In genomic region chr20:58990651-58991445, GRCh38 we compare ENCODE assay signal across 30 cellular contexts. TPM values are rescaled to one million over a fixed set of nuclear protein-coding genes. Genes with fewer than 3 reads are reported as not detected.
A peak's percentile ranks its signal among the peaks of the same experiment; 100 is the strongest.
DNase-seq lines count a peak whose midpoint lies in the region; ATAC-seq, FAIRE-seq and TF ChIP-seq lines count a peak whose summit lies in the region.
"Had no signal": no experiment of that assay in that cellular context is flagged by ENCODE, and none has a peak within 500 bp of the region (broad histone marks: within the 10 kb centered on the region; RNA-seq: fewer than 3 reads in every experiment).

No MANE protein-coding gene starts in this region.

- H3K36me3 ChIP-seq in GM12878 (ENCODE audit: control insufficient read depth in 2 of 2, insufficient read depth in 2 of 2, low read length in 1 of 2) (peaks cover 45 to 61% of the 10 kb centered on the region in 2 experiments), neuronal stem cell (replicated peaks in 1 of 2; ENCODE audit: control insufficient read depth in 2 of 2, insufficient read depth in 2 of 2, low read length in 2 of 2) (peaks cover 70 to 99% of the 10 kb centered on the region in 2 donors)

- no peak overlapping the region for H2BK12ac ChIP-seq in neuronal stem cell (ENCODE audit: low read length)

- H2BK120ac ChIP-seq in neuronal stem cell (ENCODE audit: low read depth, low read length), result no peak overlapping the region

- no peaks in the 10 kb centered on the region; the same call in 1 of the 2 replicates for H4K20me1 ChIP-seq in GM12878 (ENCODE audit: control insufficient read depth, insufficient read depth)

- ATAC-seq in GM12878 (no peak), left colon (peak; percentile 5)
- no peak for ATAC-seq in stimulated activated naive B cell treated with anti-CD40 and anti-IgM and Interleukin-4, amounts not matched to agents 10 μg/mL and 1 μg/mL and 100 μg/mL, for 72 hours (replicated peaks)
- ATAC-seq: activated CD8-positive, alpha-beta T cell treated with anti-CD3 and anti-CD28 coated beads for 36 hours; gastroesophageal sphincter had no signal

- H2AFZ ChIP-seq in GM12878 (ENCODE audit: control insufficient read depth, low read depth, low read length) (no peak overlapping the region), neuronal stem cell (ENCODE audit: low read length) (no peak overlapping the region)

- TF ChIP-seq CTCF in GM12878 (IDR thresholded peaks at IDR 0.05 in 2 of 3, conservative IDR thresholded peaks at IDR 0.05 in 1 of 3; ENCODE audit: control insufficient read depth in 2 of 3, extremely low read depth in 1 of 3, insufficient read depth in 1 of 3, low read depth in 3 of 3, low read length in 3 of 3), result no peak

- CTCF ChIA-PET in GM12878 (lab: Yijun Ruan, JAX), result interaction anchor here (1.1 kb wide), 1 partner anchor 121 kb away, joined by 4 read pairs; no protein-coding TSS in a partner anchor

- H3K4me3 ChIP-seq in GM12878 (no peak overlapping the region), neuronal stem cell (ENCODE audit: low read length in 2 of 2) (no peak overlapping the region)
- H3K4me3 ChIP-seq: colonic mucosa, gastroesophageal sphincter, HAP-1, SK-N-MC, stomach, transverse colon had no signal

- no peaks in the 10 kb centered on the region for H3K27me3 ChIP-seq in GM12878 (replicated peaks in 1 of 2; ENCODE audit: control insufficient read depth in 2 of 2, insufficient read depth in 2 of 2, low read length in 1 of 2)
- no peaks in the 10 kb centered on the region for H3K27me3 ChIP-seq in neuronal stem cell (ENCODE audit: control insufficient read depth in 3 of 3, insufficient read depth in 3 of 3, low read depth in 1 of 3, low read length in 3 of 3)
- H3K27me3 ChIP-seq: colonic mucosa, gastroesophageal sphincter, stomach, transverse colon had no signal

- peaks cover 59 to 72% of the 10 kb centered on the region in 2 donors for H3K36me3 Mint-ChIP-seq in stimulated activated naive B cell treated with anti-CD40 and anti-IgM and Interleukin-4, amounts not matched to agents 10 μg/mL and 1 μg/mL and 100 μg/mL, for 72 hours

- H3K27ac ChIP-seq in GM12878 (ENCODE audit: control insufficient read depth, insufficient read depth), result no peak overlapping the region
- no peak overlapping the region for H3K27ac ChIP-seq in neuronal stem cell (replicated peaks; ENCODE audit: low read length)
- H3K27ac ChIP-seq: colonic mucosa, gastroesophageal sphincter, SK-N-MC, stomach, transverse colon had no signal

- SMC1A ChIA-PET in GM12878 (lab: Charles Lee; ENCODE audit: uncharacterized antibody, unreplicated experiment), result interaction anchor here (0.6 kb wide), 1 partner anchor 104 kb away, joined by 3 read pairs; no protein-coding TSS in a partner anchor

- no peaks in the 10 kb centered on the region for H3K79me1 ChIP-seq in neuronal stem cell (ENCODE audit: low read depth, low read length)

- H3K27me3 Mint-ChIP-seq in stimulated activated naive B cell treated with anti-CD40 and anti-IgM and Interleukin-4, amounts not matched to agents 10 μg/mL and 1 μg/mL and 100 μg/mL, for 72 hours, result no peaks in the 10 kb centered on the region
- H3K27me3 Mint-ChIP-seq: activated CD8-positive, alpha-beta T cell treated with anti-CD3 and anti-CD28 coated beads for 36 hours; IgD-negative memory B cell had no signal

- RAD21 ChIA-PET in GM12878 (lab: Charles Lee; ENCODE audit: unreplicated experiment), result interaction anchor here (0.8 kb wide), 1 partner anchor 8 kb away, joined by 5 read pairs; no protein-coding TSS in a partner anchor

- no TSS peak for BruUV-seq in GM12878 (replicated peaks; lab: Mats Ljungman, UMichigan)

- H3K4me2 ChIP-seq in GM12878 (ENCODE audit: control insufficient read depth, insufficient read depth) (no peak overlapping the region), neuronal stem cell (ENCODE audit: insufficient read depth, low read length, poor library complexity, severe bottlenecking) (no peak overlapping the region)

- H4K8ac ChIP-seq in neuronal stem cell (ENCODE audit: low read depth, low read length), result no peak overlapping the region

- H3K4me3 Mint-ChIP-seq in stimulated activated naive B cell treated with anti-CD40 and anti-IgM and Interleukin-4, amounts not matched to agents 10 μg/mL and 1 μg/mL and 100 μg/mL, for 72 hours, result peak overlapping the region in 1 of 2 donors; percentile 8
- H3K4me3 Mint-ChIP-seq: activated CD8-positive, alpha-beta T cell treated with anti-CD3 and anti-CD28 coated beads for 36 hours; T-helper 1 cell treated with Interleukin-12 subunit alpha and Interleukin-12 subunit beta and Interleukin-4 antibody, amounts not matched to agents 30 μg/mL and 1 μg/mL, for 36 hours had no signal

- TF ChIP-seq POLR2A in GM12878 (IDR thresholded peaks at IDR 0.05; ENCODE audit: low read depth, low read length), result peak; percentile 57

- peaks cover 20 to 55% of the 10 kb centered on the region in 2 donors for H3K4me1 Mint-ChIP-seq in stimulated activated naive B cell treated with anti-CD40 and anti-IgM and Interleukin-4, amounts not matched to agents 10 μg/mL and 1 μg/mL and 100 μg/mL, for 72 hours

- H3K9ac ChIP-seq in GM12878 (ENCODE audit: control insufficient read depth, insufficient read depth, low read length) (no peak overlapping the region), neuronal stem cell (ENCODE audit: low read depth, low read length, poor library complexity) (no peak overlapping the region)

- 98% methylated on average over 14 of the region's 14 CpGs for WGBS in GM12878 (ENCODE audit: insufficient coverage, insufficient replicate concordance, low lambda C conversion rate, missing lambda C conversion rate)
- WGBS in neuronal stem cell (ENCODE audit: extremely low coverage in 2 of 2, insufficient read length in 2 of 2, insufficient replicate concordance in 1 of 2), 2 donors, result no CpG with 5 or more reads among the region's 14 CpGs

- POLR2A ChIA-PET in GM12878 (lab: Charles Lee), result interaction anchor here (0.5 to 1.4 kb wide), 3 partner anchors 8 to 114 kb away, joined by 3 to 4 read pairs (median 4); partner anchors contain the start of gene NELFCD

- TF ChIP-seq RAD21 in GM12878 (IDR thresholded peaks at IDR 0.05; ENCODE audit: insufficient read depth, low read depth, low read length), result no peak

- H2BK15ac ChIP-seq in neuronal stem cell (ENCODE audit: low read length), result no peak overlapping the region

- no peak overlapping the region for H3K23ac ChIP-seq in neuronal stem cell (ENCODE audit: low read depth, low read length, poor library complexity)

- H3K14ac ChIP-seq in neuronal stem cell (ENCODE audit: low read length), result no peak overlapping the region

- in situ Hi-C loops in GM12878 (cut with MboI), result no loop called here

- no peak for FAIRE-seq in GM12878 (lab: Jason Lieb, UNC)
- FAIRE-seq: A204.1, G401.6, GM19239, RCC 7860 had no signal

- no peaks in the 10 kb centered on the region for H3K9me3 Mint-ChIP-seq in stimulated activated naive B cell treated with anti-CD40 and anti-IgM and Interleukin-4, amounts not matched to agents 10 μg/mL and 1 μg/mL and 100 μg/mL, for 72 hours
- H3K9me3 Mint-ChIP-seq: activated CD8-positive, alpha-beta T cell treated with anti-CD3 and anti-CD28 coated beads for 36 hours; IgD-negative memory B cell; T-helper 1 cell treated with Interleukin-12 subunit alpha and Interleukin-12 subunit beta and Interleukin-4 antibody, amounts not matched to agents 30 μg/mL and 1 μg/mL, for 36 hours had no signal

- H4K91ac ChIP-seq in neuronal stem cell (ENCODE audit: low read depth, low read length, poor library complexity), result no peak overlapping the region

- no peak overlapping the region for H2AK5ac ChIP-seq in neuronal stem cell (ENCODE audit: low read depth, low read length)

- H3K9me3 ChIP-seq in GM12878 (replicated peaks; ENCODE audit: control insufficient read depth, insufficient read depth, low read length), result no peaks in the 10 kb centered on the region
- H3K9me3 ChIP-seq in neuronal stem cell (replicated peaks in 1 of 2; ENCODE audit: control insufficient read depth in 2 of 2, insufficient read depth in 1 of 2, low read depth in 1 of 2, low read length in 2 of 2), result peaks cover 0 to 1% of the 10 kb centered on the region in 2 donors
- H3K9me3 ChIP-seq: colonic mucosa, gastroesophageal sphincter, HAP-1, stomach, transverse colon had no signal

- peaks cover 2% of the 10 kb centered on the region for H3K79me2 ChIP-seq in GM12878 (ENCODE audit: control insufficient read depth, insufficient read depth, low read length)

- no peak overlapping the region for H2BK5ac ChIP-seq in neuronal stem cell (ENCODE audit: low read length)

- H3K27ac Mint-ChIP-seq in stimulated activated naive B cell treated with anti-CD40 and anti-IgM and Interleukin-4, amounts not matched to agents 10 μg/mL and 1 μg/mL and 100 μg/mL, for 72 hours, result peak overlapping the region; percentile 71
- H3K27ac Mint-ChIP-seq: activated CD8-positive, alpha-beta T cell treated with anti-CD3 and anti-CD28 coated beads for 36 hours; T-helper 1 cell treated with Interleukin-12 subunit alpha and Interleukin-12 subunit beta and Interleukin-4 antibody, amounts not matched to agents 30 μg/mL and 1 μg/mL, for 36 hours had no signal

- intact Hi-C loops in GM12878 (cut with micrococcal nuclease; ENCODE audit: unreplicated experiment) (no loop called here), left colon (cut with DNase I, micrococcal nuclease) (no loop called here)

- no peak for TF ChIP-seq EP300 in GM12878 (IDR thresholded peaks at IDR 0.05; ENCODE audit: borderline replicate concordance in 1 of 2, control insufficient read depth in 1 of 2, low read depth in 2 of 2, low read length in 2 of 2)

- peaks cover 14% of the 10 kb centered on the region for H3K4me1 ChIP-seq in GM12878 (ENCODE audit: control insufficient read depth, insufficient read depth, low read length)
- no peaks in the 10 kb centered on the region for H3K4me1 ChIP-seq in neuronal stem cell (ENCODE audit: control insufficient read depth in 2 of 2, insufficient read depth in 1 of 2, low read depth in 1 of 2, low read length in 2 of 2)
- H3K4me1 ChIP-seq: colonic mucosa, HAP-1, transverse colon had no signal

- peak; percentile 34 for DNase-seq in activated effector memory CD4-positive, alpha-beta T cell treated with anti-CD3 and anti-CD28 coated beads, Interleukin-2, amount 50 U/mL, for 16 hours
- no peak for DNase-seq in activated effector memory CD4-positive, alpha-beta T cell treated with Interleukin-2 at 50 U/mL for 16 hours
- DNase-seq in GM12878 (ENCODE audit: low read depth, low spot score), result no peak
- no peak for DNase-seq in left colon
- no peak for DNase-seq in stimulated activated naive B cell treated with anti-CD40 and anti-IgM and Interleukin-4, amounts not matched to agents 10 μg/mL and 1 μg/mL and 100 μg/mL, for 72 hours
- no peak for DNase-seq in AG08396 (ENCODE audit: low spot score)
- no peak for DNase-seq in neuronal stem cell (ENCODE audit: low spot score)
- DNase-seq in NCI-H82 (lab: John Stamatoyannopoulos, UW), result no peak
- DNase-seq: activated CD4-positive, CD25-positive, alpha-beta regulatory T cell treated with anti-CD3 and anti-CD28 coated beads, Interleukin-2, amount 50 U/mL, for 72 hours; activated CD8-positive, alpha-beta T cell treated with anti-CD3 and anti-CD28 coated beads for 36 hours; AML-193; colonic mucosa; hippocampal formation; mesendoderm; NCI-H1092 treated with DMSO at 0.1 percent for 48 hours; NCI-H187 treated with DMSO at 0.1 percent for 48 hours; nucleus accumbens; stomach; transverse colon had no signal

- H3K18ac ChIP-seq in neuronal stem cell (ENCODE audit: low read length), result no peak overlapping the region

- no peak overlapping the region for H3K4ac ChIP-seq in neuronal stem cell (ENCODE audit: low read length)

RNA-seq across cellular contexts. Expression of gene NELFCD, which starts 9.8 kb away (rescaled TPM):
- total RNA-seq in GM12878 (2013; cell fraction: nucleolus; rRNA removed), result 125 and 129 TPM in 2 replicates
- total RNA-seq in GM12878 (2014; rRNA removed), result 68.7 and 74.9 TPM in 2 replicates
- total RNA-seq in GM12878 (2014; rRNA removed; fragmentation: Illumina TruSeq; extraction: Trizol), result 46.3 and 54.3 TPM in 2 replicates
- 68.9 and 82.1 TPM in 2 replicates for total RNA-seq in GM12878 (2021)
- 51.2 TPM for polyA plus RNA-seq in GM12878 (2011; ENCODE audit: low read depth)
- polyA plus RNA-seq in GM12878 (2011; rRNA removed), result 76.5 and 86.8 TPM in 2 replicates
- polyA plus RNA-seq in GM12878 (2011; cell fraction: cytosol; rRNA removed), result 82.9 and 107 TPM in 2 replicates
- polyA plus RNA-seq in GM12878 (2011; cell fraction: nucleus; rRNA removed), result 243 and 253 TPM in 2 replicates
- 61.0 and 61.7 TPM in 2 replicates for polyA plus RNA-seq in GM12878 (2012)
- 83.4 and 89.7 TPM in 2 replicates for polyA plus RNA-seq in GM12878 (2014; fragmentation: Illumina TruSeq; extraction: Trizol)
- polyA plus RNA-seq in GM12878 (2014; fragmentation: Nextera tagmentation; extraction: Ambion mirVana), result 10 to 100 TPM in 1 of 2 experiments, 1 to 10 TPM in 1; 8.9 to 16.7 TPM
- polyA plus RNA-seq in GM12878 (2014; rRNA removed), result 79.8 and 83.6 TPM in 2 replicates
- 100 to 1,000 TPM; 107 to 109 TPM for polyA plus RNA-seq in GM12878 (2016; fragmentation: Nextera tagmentation; extraction: Ambion mirVana)
- 75.0 and 95.0 TPM in 2 replicates for polyA minus RNA-seq in GM12878 (2011; rRNA and poly(A)+ RNA removed)
- 24.3 and 31.0 TPM in 2 replicates for polyA minus RNA-seq in GM12878 (2011; cell fraction: cytosol; rRNA and poly(A)+ RNA removed)
- 48.0 and 73.1 TPM in 2 replicates for polyA minus RNA-seq in GM12878 (2011; cell fraction: nucleus; rRNA and poly(A)+ RNA removed)
- total RNA-seq in left colon, result 10 to 100 TPM; 41.2 to 43.5 TPM
- 55.6 TPM for polyA plus RNA-seq in neuronal stem cell (2013, experiment 1 of 2)
- polyA plus RNA-seq in neuronal stem cell (2013, experiment 2 of 2), result 57.2 TPM

RNA-seq across cellular contexts. Expression of gene CTSZ, which starts 16.2 kb away (rescaled TPM):
- 99.1 and 102 TPM in 2 replicates for total RNA-seq in GM12878 (2013; cell fraction: nucleolus; rRNA removed)
- total RNA-seq in GM12878 (2014; rRNA removed), result 110 and 139 TPM in 2 replicates
- 177 and 192 TPM in 2 replicates for total RNA-seq in GM12878 (2014; rRNA removed; fragmentation: Illumina TruSeq; extraction: Trizol)
- total RNA-seq in GM12878 (2021), result 225 and 233 TPM in 2 replicates
- 150 TPM for polyA plus RNA-seq in GM12878 (2011; ENCODE audit: low read depth)
- 92.8 and 169 TPM in 2 replicates for polyA plus RNA-seq in GM12878 (2011; rRNA removed)
- polyA plus RNA-seq in GM12878 (2011; cell fraction: cytosol; rRNA removed), result 156 and 185 TPM in 2 replicates
- polyA plus RNA-seq in GM12878 (2011; cell fraction: nucleus; rRNA removed), result 103 and 127 TPM in 2 replicates
- 163 and 223 TPM in 2 replicates for polyA plus RNA-seq in GM12878 (2012)
- polyA plus RNA-seq in GM12878 (2014; fragmentation: Illumina TruSeq; extraction: Trizol), result 301 and 321 TPM in 2 replicates
- 10 to 100 TPM in 1 of 2 experiments, 1 to 10 TPM in 1; 6.0 to 14.0 TPM for polyA plus RNA-seq in GM12878 (2014; fragmentation: Nextera tagmentation; extraction: Ambion mirVana)
- 215 and 256 TPM in 2 replicates for polyA plus RNA-seq in GM12878 (2014; rRNA removed)
- polyA plus RNA-seq in GM12878 (2016; fragmentation: Nextera tagmentation; extraction: Ambion mirVana), result 10 to 100 TPM in 1 of 2 experiments, 1 to 10 TPM in 1; 8.0 to 11.8 TPM
- polyA minus RNA-seq in GM12878 (2011; rRNA and poly(A)+ RNA removed), result 135 TPM in 2 replicates
- 45.5 and 58.7 TPM in 2 replicates for polyA minus RNA-seq in GM12878 (2011; cell fraction: cytosol; rRNA and poly(A)+ RNA removed)
- 34.0 and 64.2 TPM in 2 replicates for polyA minus RNA-seq in GM12878 (2011; cell fraction: nucleus; rRNA and poly(A)+ RNA removed)
- total RNA-seq in left colon, result 100 to 1,000 TPM; 283 to 307 TPM
- polyA plus RNA-seq in neuronal stem cell (2013, experiment 1 of 2), result 32.2 TPM
- polyA plus RNA-seq in neuronal stem cell (2013, experiment 2 of 2), result 31.5 TPM

RNA-seq across cellular contexts. Expression of gene TUBB1, which starts 28.4 kb away (rescaled TPM):
- total RNA-seq in GM12878 (2013; cell fraction: nucleolus; rRNA removed), result not detected in 2 replicates
- total RNA-seq in GM12878 (2014; rRNA removed) (0.06 and 0.11 TPM in 2 replicates), GM12878 (2014; rRNA removed; fragmentation: Illumina TruSeq; extraction: Trizol) (0.04 TPM in 1 of 2 replicates, not detected in the other), GM12878 (2021) (not detected in 2 replicates), left colon (not detected)
- polyA plus RNA-seq in GM12878 (2011; ENCODE audit: low read depth), result 0.24 TPM
- polyA plus RNA-seq in GM12878 (2011; rRNA removed) (0.03 and 0.07 TPM in 2 replicates), GM12878 (2014; fragmentation: Illumina TruSeq; extraction: Trizol) (0.04 TPM in 1 of 2 replicates, not detected in the other), GM12878 (2014; fragmentation: Nextera tagmentation; extraction: Ambion mirVana) (under 1 TPM in 1 of 2 experiments, not detected in 1; 0.02 TPM), GM12878 (2014; rRNA removed) (0.05 TPM in 1 of 2 replicates, not detected in the other), GM12878 (2016; fragmentation: Nextera tagmentation; extraction: Ambion mirVana) (under 1 TPM; 0.13 to 0.20 TPM)
- 0.03 TPM in 1 of 2 replicates, not detected in the other for polyA plus RNA-seq in GM12878 (2011; cell fraction: cytosol; rRNA removed)
- polyA plus RNA-seq in GM12878 (2011; cell fraction: nucleus; rRNA removed), result 0.07 and 0.10 TPM in 2 replicates
- polyA plus RNA-seq in GM12878 (2012), result 0.21 and 0.34 TPM in 2 replicates
- polyA minus RNA-seq in GM12878 (2011; rRNA and poly(A)+ RNA removed), result not detected in 2 replicates
- not detected in 2 replicates for polyA minus RNA-seq in GM12878 (2011; cell fraction: cytosol; rRNA and poly(A)+ RNA removed)
- 0.12 TPM in 1 of 2 replicates, not detected in the other for polyA minus RNA-seq in GM12878 (2011; cell fraction: nucleus; rRNA and poly(A)+ RNA removed)
- polyA plus RNA-seq in neuronal stem cell (2013, experiment 1 of 2), result not detected
- not detected for polyA plus RNA-seq in neuronal stem cell (2013, experiment 2 of 2)
- total RNA-seq: activated CD8-positive, alpha-beta T cell treated with anti-CD3 and anti-CD28 coated beads for 36 hours; colonic mucosa; myocyte; pulmonary artery endothelial cell; transverse colon had no signal

RNA-seq across cellular contexts. Expression of gene ATP5F1E, which starts 41.3 kb away (rescaled TPM):
- 45.3 and 50.2 TPM in 2 replicates for total RNA-seq in GM12878 (2013; cell fraction: nucleolus; rRNA removed)
- 49.0 and 61.6 TPM in 2 replicates for total RNA-seq in GM12878 (2014; rRNA removed)
- 96.3 and 96.9 TPM in 2 replicates for total RNA-seq in GM12878 (2014; rRNA removed; fragmentation: Illumina TruSeq; extraction: Trizol)
- 96.4 and 107 TPM in 2 replicates for total RNA-seq in GM12878 (2021)
- polyA plus RNA-seq in GM12878 (2011; ENCODE audit: low read depth), result 5.8 TPM
- polyA plus RNA-seq in GM12878 (2011; rRNA removed), result 137 and 138 TPM in 2 replicates
- polyA plus RNA-seq in GM12878 (2011; cell fraction: cytosol; rRNA removed), result 34.9 and 35.0 TPM in 2 replicates
- polyA plus RNA-seq in GM12878 (2011; cell fraction: nucleus; rRNA removed), result 24.3 and 27.8 TPM in 2 replicates
- 86.3 and 113 TPM in 2 replicates for polyA plus RNA-seq in GM12878 (2012)
- polyA plus RNA-seq in GM12878 (2014; fragmentation: Illumina TruSeq; extraction: Trizol), result 35.2 and 53.1 TPM in 2 replicates
- 100 to 1,000 TPM; 169 to 219 TPM for polyA plus RNA-seq in GM12878 (2014; fragmentation: Nextera tagmentation; extraction: Ambion mirVana)
- polyA plus RNA-seq in GM12878 (2014; rRNA removed), result 79.8 and 89.2 TPM in 2 replicates
- 100 to 1,000 TPM; 391 to 407 TPM for polyA plus RNA-seq in GM12878 (2016; fragmentation: Nextera tagmentation; extraction: Ambion mirVana)
- 12.8 and 20.0 TPM in 2 replicates for polyA minus RNA-seq in GM12878 (2011; rRNA and poly(A)+ RNA removed)
- polyA minus RNA-seq in GM12878 (2011; cell fraction: cytosol; rRNA and poly(A)+ RNA removed), result 15.2 and 16.2 TPM in 2 replicates
- polyA minus RNA-seq in GM12878 (2011; cell fraction: nucleus; rRNA and poly(A)+ RNA removed), result 38.1 and 48.9 TPM in 2 replicates
- total RNA-seq in left colon, result 10 to 100 TPM; 64.2 to 79.2 TPM
- 74.0 TPM for polyA plus RNA-seq in neuronal stem cell (2013, experiment 1 of 2)
- 75.8 TPM for polyA plus RNA-seq in neuronal stem cell (2013, experiment 2 of 2)

RNA-seq across cellular contexts. Expression of gene PRELID3B, which starts 51.7 kb away (rescaled TPM):
- total RNA-seq in GM12878 (2013; cell fraction: nucleolus; rRNA removed), result 36.3 and 39.0 TPM in 2 replicates
- total RNA-seq in GM12878 (2014; rRNA removed) (123 and 138 TPM in 2 replicates), GM12878 (2014; rRNA removed; fragmentation: Illumina TruSeq; extraction: Trizol) (119 and 125 TPM in 2 replicates), GM12878 (2021) (86.1 and 96.0 TPM in 2 replicates), left colon (100 to 1,000 TPM; 125 to 137 TPM)
- 39.7 TPM for polyA plus RNA-seq in GM12878 (2011; ENCODE audit: low read depth)
- polyA plus RNA-seq in GM12878 (2011; rRNA removed) (114 and 159 TPM in 2 replicates), GM12878 (2014; fragmentation: Illumina TruSeq; extraction: Trizol) (98.8 and 123 TPM in 2 replicates), GM12878 (2014; fragmentation: Nextera tagmentation; extraction: Ambion mirVana) (100 to 1,000 TPM; 130 to 151 TPM), GM12878 (2014; rRNA removed) (72.5 and 73.9 TPM in 2 replicates), GM12878 (2016; fragmentation: Nextera tagmentation; extraction: Ambion mirVana) (100 to 1,000 TPM; 141 to 146 TPM)
- polyA plus RNA-seq in GM12878 (2011; cell fraction: cytosol; rRNA removed), result 40.6 and 42.3 TPM in 2 replicates
- 45.3 and 58.8 TPM in 2 replicates for polyA plus RNA-seq in GM12878 (2011; cell fraction: nucleus; rRNA removed)
- 61.1 and 67.2 TPM in 2 replicates for polyA plus RNA-seq in GM12878 (2012)
- 88.3 and 110 TPM in 2 replicates for polyA minus RNA-seq in GM12878 (2011; rRNA and poly(A)+ RNA removed)
- 68.4 and 76.6 TPM in 2 replicates for polyA minus RNA-seq in GM12878 (2011; cell fraction: cytosol; rRNA and poly(A)+ RNA removed)
- 32.2 and 42.4 TPM in 2 replicates for polyA minus RNA-seq in GM12878 (2011; cell fraction: nucleus; rRNA and poly(A)+ RNA removed)
- polyA plus RNA-seq in neuronal stem cell (2013, experiment 1 of 2), result 21.2 TPM
- polyA plus RNA-seq in neuronal stem cell (2013, experiment 2 of 2), result 21.3 TPM
